ENCODE assay signal across 8 cellular contexts in genomic region chr2:85438291-85439110, GRCh38. TPM values are rescaled to one million over a fixed set of nuclear protein-coding genes. Genes with fewer than 3 reads are reported as not detected.
A peak's percentile ranks its signal among the peaks of the same experiment; 100 is the strongest.
DNase-seq lines count a peak whose midpoint lies in the region; ATAC-seq and TF ChIP-seq lines count a peak whose summit lies in the region.

No MANE protein-coding gene starts in this region.

- TF ChIP-seq POLR2A in body of pancreas (IDR thresholded peaks at IDR 0.05) = peak in 2 of 3 donors; percentile 25 to 48

- H3K79me2 ChIP-seq in Karpas-422 (ENCODE audit: low read length) = no peaks in the 10 kb centered on the region

- intact Hi-C loops in body of pancreas (cut with DNase I) = no loop called here
- intact Hi-C loops in lower lobe of right lung (cut with DNase I) = no loop called here

- H3K27me3 ChIP-seq in Karpas-422 (ENCODE audit: low read length) (no peaks in the 10 kb centered on the region), body of pancreas (no peaks in the 10 kb centered on the region), lower lobe of right lung (ENCODE audit: low read depth) (no peaks in the 10 kb centered on the region), thoracic aorta (replicated peaks; ENCODE audit: insufficient read depth) (no peaks in the 10 kb centered on the region)

- peaks cover 40% of the 10 kb centered on the region for H3K4me1 ChIP-seq in Karpas-422 (ENCODE audit: low read length)
- peaks cover 62% of the 10 kb centered on the region for H3K4me1 ChIP-seq in body of pancreas
- peaks cover 42% of the 10 kb centered on the region for H3K4me1 ChIP-seq in lower lobe of right lung
- H3K4me1 ChIP-seq in thoracic aorta (ENCODE audit: control insufficient read depth in 1 of 2, low read depth in 2 of 2) = peaks cover 14 to 36% of the 10 kb centered on the region in 2 donors

- H2AFZ ChIP-seq in Karpas-422 (ENCODE audit: low read length) = peak overlapping the region; percentile 68

- peak overlapping the region; percentile 72 for H3K4me3 ChIP-seq in Karpas-422 (ENCODE audit: low read length)
- H3K4me3 ChIP-seq in body of pancreas = no peak overlapping the region
- H3K4me3 ChIP-seq in lower lobe of right lung = peak overlapping the region; percentile 54
- H3K4me3 ChIP-seq in thoracic aorta = peak overlapping the region; percentile 73

- peak overlapping the region; percentile 78 for H3K4me2 ChIP-seq in Karpas-422 (ENCODE audit: low read depth, low read length, poor library complexity, severe bottlenecking)

- DNase-seq in DMS79 (lab: John Stamatoyannopoulos, UW) (peak; percentile 54), Karpas-422 (peak; percentile 63), body of pancreas (peak; percentile 50 to 69 (median 63)), lower lobe of right lung (no peak), thoracic aorta (ENCODE audit: low spot score) (no peak)
- no peak for DNase-seq in stimulated activated CD4-positive, alpha-beta T cell treated with anti-CD3 and anti-CD28 coated beads, Interleukin-4, amount 100 ng/mL, for 24 hours

- no peaks in the 10 kb centered on the region for H3K36me3 ChIP-seq in Karpas-422 (ENCODE audit: insufficient read depth, low read length)
- no peaks in the 10 kb centered on the region for H3K36me3 ChIP-seq in body of pancreas (replicated peaks in 1 of 2; ENCODE audit: insufficient read depth in 1 of 2, low read depth in 2 of 2)
- H3K36me3 ChIP-seq in lower lobe of right lung = no peaks in the 10 kb centered on the region
- H3K36me3 ChIP-seq in thoracic aorta = no peaks in the 10 kb centered on the region

- WGBS in body of pancreas, 2 donors = 65 to 86% methylated on average over 7 to 16 of the region's 16 CpGs

- H3K27ac ChIP-seq in Karpas-422 (ENCODE audit: low read length) (peak overlapping the region; percentile 57; the same call in 1 of the 2 replicates), body of pancreas (peak overlapping the region; percentile 63 to 96 (median 88)), lower lobe of right lung (peak overlapping the region; percentile 94), thoracic aorta (peak overlapping the region; percentile 84 to 90)

- ATAC-seq in body of pancreas (peak; percentile 48), lower lobe of right lung (peak; percentile 14 to 30), thoracic aorta (ENCODE audit: insufficient number of reproducible peaks, low FRiP score, low read depth) (no peak), HG03135 (IDR thresholded peaks at IDR 0.05; ENCODE audit: unreplicated experiment) (no peak), GM21723 (IDR thresholded peaks at IDR 0.05; ENCODE audit: unreplicated experiment) (no peak)

- no peaks in the 10 kb centered on the region for H3K9me2 ChIP-seq in Karpas-422 (replicated peaks; ENCODE audit: insufficient read depth, low read length)

- TF ChIP-seq CTCF in body of pancreas (IDR thresholded peaks at IDR 0.05) = peak in 4 of 7 experiments; percentile 11 to 50 (median 45)
- TF ChIP-seq CTCF in lower lobe of right lung (IDR thresholded peaks at IDR 0.05) = no peak
- no peak for TF ChIP-seq CTCF in thoracic aorta (IDR thresholded peaks at IDR 0.05)

- H3K9me3 ChIP-seq in Karpas-422 (ENCODE audit: low read length) (no peaks in the 10 kb centered on the region), body of pancreas (no peaks in the 10 kb centered on the region), lower lobe of right lung (no peaks in the 10 kb centered on the region), thoracic aorta (no peaks in the 10 kb centered on the region)

- peak overlapping the region; percentile 85 for H3K9ac ChIP-seq in Karpas-422 (ENCODE audit: low read length)

- no peaks in the 10 kb centered on the region for H4K20me1 ChIP-seq in Karpas-422 (ENCODE audit: insufficient read depth, low read depth, low read length)

RNA-seq across cellular contexts. Expression of gene SH2D6, which starts 20.0 kb away (rescaled TPM):
- 0.32 and 0.37 TPM in 2 replicates for total RNA-seq in Karpas-422 (2014; rRNA removed; shearing (Covaris generic); ENCODE audit: low replicate concordance)
- total RNA-seq in body of pancreas (10 to 100 TPM in 1 of 2 donors, under 1 TPM in 1; 0.26 to 15.5 TPM), lower lobe of right lung (0.97 TPM), thoracic aorta (not detected)

RNA-seq across cellular contexts. Expression of gene CAPG, which starts 28.3 kb away (rescaled TPM):
- total RNA-seq in Karpas-422 (2014; rRNA removed; shearing (Covaris generic); ENCODE audit: low replicate concordance) = 0.63 and 7.4 TPM in 2 replicates
- 10 to 100 TPM; 26.0 to 35.0 TPM for total RNA-seq in body of pancreas
- 555 TPM for total RNA-seq in lower lobe of right lung
- total RNA-seq in thoracic aorta = 10 to 100 TPM; 47.1 to 56.9 TPM

Comparison
In these comparisons a context has a peak if more than half of its experiments do, and no peak if none do; other contexts are left out.
1. DNase-seq: peak in DMS79 (single experiment), Karpas-422 (single experiment) and body of pancreas (4 of 4); none in lower lobe of right lung (single experiment), thoracic aorta (single experiment) and stimulated activated CD4-positive, alpha-beta T cell treated with anti-CD3 and anti-CD28 coated beads, Interleukin-4, amount 100 ng/mL, for 24 hours (single experiment).
2. H3K4me3 ChIP-seq: peak in Karpas-422 (single experiment), lower lobe of right lung (single experiment) and thoracic aorta (single experiment); none in body of pancreas (0 of 2).
3. ATAC-seq: peak in body of pancreas (single experiment) and lower lobe of right lung (2 of 2); none in thoracic aorta (single experiment), HG03135 (single experiment) and GM21723 (single experiment).
4. CTCF ChIP-seq: peak in body of pancreas (4 of 7); none in lower lobe of right lung (single experiment) and thoracic aorta (single experiment).
5. Peak in every context shown above with its lines, with median percentiles within 50 percentile points of each other: H3K27ac ChIP-seq.